Comparison of ENCODE assay signal across 32 cellular contexts in the genomic region with DNA sequence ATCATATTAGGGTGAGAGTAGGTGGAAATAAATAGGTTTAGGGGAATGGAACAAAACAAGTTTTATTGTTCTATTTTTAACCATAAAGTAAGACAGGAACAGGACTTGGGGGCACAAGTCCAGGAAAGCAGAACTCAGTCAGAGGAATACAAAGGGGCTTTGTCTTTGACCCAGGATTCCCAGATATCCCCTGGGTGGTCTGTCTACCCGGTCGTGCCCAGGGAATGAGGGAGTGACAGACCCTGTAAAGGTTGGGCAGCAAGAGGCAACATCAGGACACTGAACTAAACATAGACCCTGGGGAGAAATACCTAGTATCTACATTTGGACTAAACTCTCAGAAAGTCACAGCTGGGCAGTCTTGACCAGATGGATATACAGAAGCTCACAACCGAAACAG. TPM values are rescaled to one million over a fixed set of nuclear protein-coding genes. Genes with fewer than 3 reads are reported as not detected.
"Had no signal": no experiment of that assay in that cellular context is flagged by ENCODE, and none has a peak within 500 bp of the region (broad histone marks: within the 10 kb centered on the region; RNA-seq: fewer than 3 reads in every experiment).

No MANE protein-coding gene starts in this region.

- H3K36me3 Mint-ChIP-seq: activated CD4-positive, alpha-beta memory T cell treated with anti-CD3 and anti-CD28 coated beads for 36 hours; activated CD8-positive, alpha-beta memory T cell treated with anti-CD3 and anti-CD28 coated beads, Interleukin-2, amount 10 ng/mL, durations not matched to agents 7 days and 5 days; activated naive CD4-positive, alpha-beta T cell treated with anti-CD3 and anti-CD28 coated beads, Interleukin-2, amount 10 ng/mL, durations not matched to agents 7 days and 5 days; activated naive CD4-positive, alpha-beta T cell treated with anti-CD3 and anti-CD28 coated beads, Interleukin-2, amount 50 U/mL, for 72 hours; activated naive CD8-positive, alpha-beta T cell treated with anti-CD3 and anti-CD28 coated beads, Interleukin-2, amount 10 ng/mL, durations not matched to agents 7 days and 5 days had no signal

- H3K36me3 ChIP-seq: ascending aorta, brain microvascular endothelial cell, esophagus squamous epithelium, gastroesophageal sphincter had no signal

- H3K27ac Mint-ChIP-seq: activated CD4-positive, alpha-beta memory T cell treated with anti-CD3 and anti-CD28 coated beads for 36 hours; activated CD4-positive, alpha-beta T cell treated with anti-CD3 and anti-CD28 coated beads for 36 hours; activated CD4-positive, alpha-beta T cell treated with anti-CD3 and anti-CD28 coated beads, Interleukin-2, amount 10 ng/mL, durations not matched to agents 24 days and 14 days; activated CD8-positive, alpha-beta memory T cell treated with anti-CD3 and anti-CD28 coated beads, Interleukin-2, amount 10 ng/mL, durations not matched to agents 7 days and 5 days; activated CD8-positive, alpha-beta T cell treated with anti-CD3 and anti-CD28 coated beads, Interleukin-2, amount 10 ng/mL, durations not matched to agents 7 days and 5 days; activated naive CD4-positive, alpha-beta T cell treated with anti-CD3 and anti-CD28 coated beads, Interleukin-2, amount 10 ng/mL, durations not matched to agents 7 days and 5 days; activated naive CD4-positive, alpha-beta T cell treated with anti-CD3 and anti-CD28 coated beads, Interleukin-2, amount 50 U/mL, for 72 hours; activated naive CD8-positive, alpha-beta T cell treated with anti-CD3 and anti-CD28 coated beads, Interleukin-2, amount 10 ng/mL, durations not matched to agents 7 days and 5 days had no signal

- H3K9me3 Mint-ChIP-seq: activated CD4-positive, alpha-beta memory T cell treated with anti-CD3 and anti-CD28 coated beads for 36 hours; activated CD4-positive, alpha-beta T cell treated with anti-CD3 and anti-CD28 coated beads, Interleukin-2, amount 10 ng/mL, durations not matched to agents 24 days and 14 days; activated naive CD4-positive, alpha-beta T cell treated with anti-CD3 and anti-CD28 coated beads, Interleukin-2, amount 10 ng/mL, durations not matched to agents 7 days and 5 days; activated naive CD4-positive, alpha-beta T cell treated with anti-CD3 and anti-CD28 coated beads, Interleukin-2, amount 50 U/mL, for 72 hours; activated naive CD8-positive, alpha-beta T cell treated with anti-CD3 and anti-CD28 coated beads, Interleukin-2, amount 10 ng/mL, durations not matched to agents 7 days and 5 days had no signal

- H3K27ac ChIP-seq: ascending aorta, brain microvascular endothelial cell, epithelial cell of prostate, esophagus squamous epithelium had no signal

- DNase-seq: activated CD4-positive, alpha-beta memory T cell treated with anti-CD3 and anti-CD28 coated beads for 36 hours; activated CD4-positive, alpha-beta T cell treated with anti-CD3 and anti-CD28 coated beads for 36 hours; activated CD4-positive, alpha-beta T cell treated with anti-CD3 and anti-CD28 coated beads, Interleukin-2, amount 10 ng/mL, durations not matched to agents 24 days and 14 days; activated CD4-positive, CD25-positive, alpha-beta regulatory T cell; activated CD4-positive, CD25-positive, alpha-beta regulatory T cell treated with anti-CD3 and anti-CD28 coated beads, Interleukin-2, amount 50 U/mL, for 72 hours; activated CD8-positive, alpha-beta memory T cell treated with anti-CD3 and anti-CD28 coated beads, Interleukin-2, amount 10 ng/mL, durations not matched to agents 7 days and 5 days; activated CD8-positive, alpha-beta memory T cell treated with anti-CD3 and anti-CD28 coated beads, Interleukin-2, amount 50 U/mL, for 4 hours; activated CD8-positive, alpha-beta T cell treated with anti-CD3 and anti-CD28 coated beads, Interleukin-2, amount 10 ng/mL, durations not matched to agents 7 days and 5 days; activated gamma-delta T cell; activated naive CD4-positive, alpha-beta T cell; activated naive CD4-positive, alpha-beta T cell treated with anti-CD3 and anti-CD28 coated beads, Interleukin-2, amount 10 ng/mL, durations not matched to agents 7 days and 5 days; activated naive CD8-positive, alpha-beta T cell treated with anti-CD3 and anti-CD28 coated beads, Interleukin-2, amount 10 ng/mL, durations not matched to agents 7 days and 5 days; activated T-cell treated with anti-CD3 and anti-CD28 coated beads, Interleukin-2, amount 50 U/mL, for 1 hour; activated T-cell treated with anti-CD3 and anti-CD28 coated beads, Interleukin-2, amount 50 U/mL, for 48 hours; brain microvascular endothelial cell; cortex of kidney; dermis blood vessel endothelial cell; effector CD8-positive, alpha-beta T cell; esophagus squamous epithelium; foreskin melanocyte; head of caudate nucleus; T-helper 2 cell had no signal

- ATAC-seq: activated CD4-positive, alpha-beta T cell treated with anti-CD3 and anti-CD28 coated beads for 36 hours; activated CD8-positive, alpha-beta memory T cell treated with anti-CD3 and anti-CD28 coated beads, Interleukin-2, amount 10 ng/mL, durations not matched to agents 7 days and 5 days; activated CD8-positive, alpha-beta T cell treated with anti-CD3 and anti-CD28 coated beads, Interleukin-2, amount 10 ng/mL, durations not matched to agents 7 days and 5 days; activated naive CD4-positive, alpha-beta T cell treated with anti-CD3 and anti-CD28 coated beads, Interleukin-2, amount 50 U/mL, for 72 hours; gastroesophageal sphincter had no signal

- H3K9me3 ChIP-seq: ascending aorta, esophagus squamous epithelium, gastroesophageal sphincter had no signal

- H3K4me3 Mint-ChIP-seq: activated CD4-positive, alpha-beta memory T cell treated with anti-CD3 and anti-CD28 coated beads for 36 hours; activated CD4-positive, alpha-beta T cell treated with anti-CD3 and anti-CD28 coated beads for 36 hours; activated CD4-positive, alpha-beta T cell treated with anti-CD3 and anti-CD28 coated beads, Interleukin-2, amount 10 ng/mL, durations not matched to agents 24 days and 14 days; activated CD8-positive, alpha-beta memory T cell treated with anti-CD3 and anti-CD28 coated beads, Interleukin-2, amount 10 ng/mL, durations not matched to agents 7 days and 5 days; activated CD8-positive, alpha-beta T cell treated with anti-CD3 and anti-CD28 coated beads, Interleukin-2, amount 10 ng/mL, durations not matched to agents 7 days and 5 days; activated naive CD4-positive, alpha-beta T cell treated with anti-CD3 and anti-CD28 coated beads, Interleukin-2, amount 10 ng/mL, durations not matched to agents 7 days and 5 days; activated naive CD8-positive, alpha-beta T cell treated with anti-CD3 and anti-CD28 coated beads, Interleukin-2, amount 10 ng/mL, durations not matched to agents 7 days and 5 days had no signal

- H3K4me1 ChIP-seq: ascending aorta, esophagus squamous epithelium had no signal

- H3K4me3 ChIP-seq: ascending aorta, esophagus squamous epithelium, gastroesophageal sphincter had no signal

- H3K27me3 ChIP-seq: ascending aorta, brain microvascular endothelial cell, esophagus squamous epithelium, gastroesophageal sphincter had no signal

- H3K4me1 Mint-ChIP-seq: activated CD8-positive, alpha-beta memory T cell treated with anti-CD3 and anti-CD28 coated beads, Interleukin-2, amount 10 ng/mL, durations not matched to agents 7 days and 5 days had no signal

RNA-seq across cellular contexts. Expression of a gene that starts 50.6 kb away (rescaled TPM):
- total RNA-seq: activated CD4-positive, alpha-beta memory T cell treated with anti-CD3 and anti-CD28 coated beads for 36 hours; activated CD4-positive, alpha-beta T cell treated with anti-CD3 and anti-CD28 coated beads for 36 hours; activated CD4-positive, alpha-beta T cell treated with anti-CD3 and anti-CD28 coated beads, Interleukin-2, amount 10 ng/mL, durations not matched to agents 24 days and 14 days; activated CD8-positive, alpha-beta memory T cell treated with anti-CD3 and anti-CD28 coated beads for 36 hours; activated CD8-positive, alpha-beta memory T cell treated with anti-CD3 and anti-CD28 coated beads, Interleukin-2, amount 10 ng/mL, durations not matched to agents 7 days and 5 days; activated CD8-positive, alpha-beta T cell treated with anti-CD3 and anti-CD28 coated beads, Interleukin-2, amount 10 ng/mL, durations not matched to agents 7 days and 5 days; activated naive CD4-positive, alpha-beta T cell treated with anti-CD3 and anti-CD28 coated beads, Interleukin-2, amount 50 U/mL, for 72 hours; activated naive CD8-positive, alpha-beta T cell treated with anti-CD3 and anti-CD28 coated beads, Interleukin-2, amount 10 ng/mL, durations not matched to agents 7 days and 5 days; bronchial epithelial cell; dermis blood vessel endothelial cell; endothelial cell of umbilical vein; fibroblast of lung; fibroblast of villous mesenchyme; T-helper 1 cell treated with Interleukin-12 subunit alpha and Interleukin-12 subunit beta and Interleukin-4 antibody, amounts not matched to agents 30 ng/mL and 1 ng/mL, for 36 hours had no signal
- polyA plus RNA-seq: endothelial cell of umbilical vein had no signal
